1 cellular context compared by ENCODE assay signal in genomic region chr15:42494998-42495360, GRCh38.
TF ChIP-seq lines count a peak whose summit lies in the region.

No MANE protein-coding gene starts in this region.

TF ChIP-seq in HCT116, 20 proteins besides CTCF, POLR2A, EP300 and RAD21 (continued from another document):
- TF ChIP-seq MAX (IDR thresholded peaks at IDR 0.05) (no peak), ZNF274 (IDR thresholded peaks at IDR 0.05; ENCODE audit: low read depth, low read length) (no peak), SRF (IDR thresholded peaks at IDR 0.05; ENCODE audit: low read depth) (no peak), ATF3 (IDR thresholded peaks at IDR 0.05) (no peak), CEBPB (IDR thresholded peaks at IDR 0.05; ENCODE audit: low read depth) (no peak), POLR2AphosphoS5 (IDR thresholded peaks at IDR 0.05; ENCODE audit: low read depth, low read length) (no peak), FOSL1 (IDR thresholded peaks at IDR 0.05; ENCODE audit: low read depth) (no peak), EZH2 (IDR thresholded peaks at IDR 0.05) (no peak), ZFX (IDR thresholded peaks at IDR 0.05) (no peak), JUND (IDR thresholded peaks at IDR 0.05) (no peak)
TF ChIP-seq in HCT116: peak in this region for 0.
